27 cellular contexts compared by ENCODE assay signal in the genomic region with DNA sequence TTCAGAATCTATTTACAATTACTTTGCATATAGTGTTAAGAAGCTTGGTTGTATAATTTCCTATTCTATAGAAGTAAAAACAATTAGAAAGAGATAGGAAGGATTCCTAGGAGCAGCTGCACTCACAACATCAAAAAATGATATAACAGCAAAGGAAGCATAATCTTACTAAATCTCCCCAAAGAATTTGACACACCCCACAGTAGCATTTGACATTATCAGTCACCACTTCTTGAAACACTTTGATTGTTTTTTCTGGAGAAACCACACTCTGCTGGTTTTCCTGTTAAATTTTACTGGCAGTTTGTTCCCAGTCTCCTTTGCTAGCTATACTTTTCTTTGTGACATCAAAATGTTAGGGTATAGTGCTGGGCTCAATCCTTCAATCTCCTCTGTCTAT.
DNase-seq lines count a peak whose midpoint lies in the region; ATAC-seq and TF ChIP-seq lines count a peak whose summit lies in the region.
"Had no signal": no experiment of that assay in that cellular context is flagged by ENCODE, and none has a peak within 500 bp of the region (broad histone marks: within the 10 kb centered on the region; RNA-seq: fewer than 3 reads in every experiment).

No MANE protein-coding gene starts in this region.

- BruUV-seq in Panc1 (replicated peaks; lab: Mats Ljungman, UMichigan), result TSS peak; percentile 23

- H3K27me3 ChIP-seq in Panc1 (ENCODE audit: control insufficient read depth, insufficient read depth, low read length), result no peaks in the 10 kb centered on the region
- H3K27me3 ChIP-seq: BE2C had no signal

- no peaks in the 10 kb centered on the region for H3K4me1 ChIP-seq in Panc1 (ENCODE audit: control insufficient read depth, insufficient read depth, low read length)

- intact Hi-C loops in Panc1 (cut with micrococcal nuclease; ENCODE audit: unreplicated experiment) (no loop called here), left ventricle myocardium superior (cut with micrococcal nuclease) (no loop called here)

- H3K4me3 Mint-ChIP-seq in activated CD4-positive, alpha-beta T cell treated with anti-CD3 and anti-CD28 coated beads, Interleukin-2, amount 10 ng/mL, durations not matched to agents 7 days and 5 days, result no peak overlapping the region
- H3K4me3 Mint-ChIP-seq in glutamatergic neuron (ENCODE audit: unreplicated experiment), result no peak overlapping the region
- H3K4me3 Mint-ChIP-seq: CD14-positive monocyte; CD8-positive, alpha-beta memory T cell; GM23338; H9; HFFc6; IgD-negative memory B cell had no signal

- in situ Hi-C loops in Panc1 (cut with HindIII; ENCODE audit: low pct_unique_long_range_greater_than_20kb, low sequenced_read_pairs), result no loop called here

- H3K9me3 ChIP-seq in Panc1 (ENCODE audit: control insufficient read depth, insufficient read depth, low read depth, low read length), result no peaks in the 10 kb centered on the region
- H3K9me3 ChIP-seq: BE2C, SK-N-SH had no signal

- H3K27me3 Mint-ChIP-seq in activated CD4-positive, alpha-beta T cell treated with anti-CD3 and anti-CD28 coated beads, Interleukin-2, amount 10 ng/mL, durations not matched to agents 7 days and 5 days, result no peaks in the 10 kb centered on the region
- no peaks in the 10 kb centered on the region for H3K27me3 Mint-ChIP-seq in glutamatergic neuron (ENCODE audit: unreplicated experiment)
- H3K27me3 Mint-ChIP-seq: CD8-positive, alpha-beta memory T cell; IgD-negative memory B cell had no signal

- H3K27ac ChIP-seq in Panc1 (ENCODE audit: low read length), result no peak overlapping the region
- H3K27ac ChIP-seq: 22Rv1, KMS-11 had no signal

- no peaks in the 10 kb centered on the region; the same call in 1 of the 2 replicates for H3K36me3 ChIP-seq in Panc1 (ENCODE audit: control insufficient read depth, insufficient read depth, low read length)

- peaks cover 28% of the 10 kb centered on the region for H3K4me1 Mint-ChIP-seq in activated CD4-positive, alpha-beta T cell treated with anti-CD3 and anti-CD28 coated beads, Interleukin-2, amount 10 ng/mL, durations not matched to agents 7 days and 5 days
- peaks cover 3% of the 10 kb centered on the region for H3K4me1 Mint-ChIP-seq in glutamatergic neuron (ENCODE audit: low read depth, unreplicated experiment)
- H3K4me1 Mint-ChIP-seq: CD14-positive monocyte had no signal

- DNase-seq in activated CD4-positive, alpha-beta T cell treated with anti-CD3 and anti-CD28 coated beads, Interleukin-2, amount 10 ng/mL, durations not matched to agents 7 days and 5 days, result no peak
- no peak for DNase-seq in activated CD4-positive, alpha-beta T cell treated with anti-CD3 and anti-CD28 coated beads for 48 hours
- no peak for DNase-seq in Panc1 (ENCODE audit: low read depth, low spot score)
- DNase-seq in myocyte (ENCODE audit: low read depth), result peak; percentile 23
- DNase-seq in left ventricle myocardium superior, result no peak
- DNase-seq in amygdala (lab: John Stamatoyannopoulos, UW), result no peak
- DNase-seq in NCI-H1105 (lab: John Stamatoyannopoulos, UW), result no peak
- no peak for DNase-seq in glutamatergic neuron
- DNase-seq: ACHN; BE2C; CD8-positive, alpha-beta memory T cell; DND-41; H9; HFFc6; NCI-H1092 treated with DMSO at 0.1 percent for 48 hours; NCI-H1436 treated with DMSO at 0.1 percent for 48 hours; NCI-H187 treated with DMSO at 0.1 percent for 48 hours; NCI-H2171 treated with DMSO at 0.1 percent for 48 hours; NCI-H446; NCI-H524 treated with DMSO at 0.1 percent for 48 hours; NCI-H774; SK-N-SH had no signal

- H3K9me3 Mint-ChIP-seq in activated CD4-positive, alpha-beta T cell treated with anti-CD3 and anti-CD28 coated beads, Interleukin-2, amount 10 ng/mL, durations not matched to agents 7 days and 5 days, result no peaks in the 10 kb centered on the region
- H3K9me3 Mint-ChIP-seq in glutamatergic neuron (ENCODE audit: unreplicated experiment), result no peaks in the 10 kb centered on the region
- H3K9me3 Mint-ChIP-seq: CD8-positive, alpha-beta memory T cell; GM23338; H9; HFFc6 had no signal

- H3K4me3 ChIP-seq in Panc1 (ENCODE audit: low read depth in 2 of 2, low read length in 2 of 2), result no peak overlapping the region
- H3K4me3 ChIP-seq: GM23338 had no signal

- POLR2A ChIA-PET in activated CD4-positive, alpha-beta T cell treated with anti-CD3 and anti-CD28 coated beads, Interleukin-2, amount 10 ng/mL, durations not matched to agents 7 days and 5 days (lab: Charles Lee), result no interaction called here
- POLR2A ChIA-PET in Panc1 (lab: Charles Lee), result interaction anchor here (0.6 kb wide), 1 partner anchor 10 kb away, joined by 6 read pairs; no protein-coding TSS in a partner anchor

- CTCF ChIA-PET in activated CD4-positive, alpha-beta T cell treated with anti-CD3 and anti-CD28 coated beads, Interleukin-2, amount 10 ng/mL, durations not matched to agents 7 days and 5 days (lab: Charles Lee), result no interaction called here
- CTCF ChIA-PET in Panc1 (lab: Charles Lee), result no interaction called here

- H3K27ac Mint-ChIP-seq in activated CD4-positive, alpha-beta T cell treated with anti-CD3 and anti-CD28 coated beads, Interleukin-2, amount 10 ng/mL, durations not matched to agents 7 days and 5 days, result peak overlapping the region; percentile 1
- H3K27ac Mint-ChIP-seq in glutamatergic neuron (ENCODE audit: unreplicated experiment), result no peak overlapping the region
- H3K27ac Mint-ChIP-seq: CD8-positive, alpha-beta memory T cell; GM23338; HFFc6; IgD-negative memory B cell had no signal

- peaks cover 29% of the 10 kb centered on the region for H3K36me3 Mint-ChIP-seq in activated CD4-positive, alpha-beta T cell treated with anti-CD3 and anti-CD28 coated beads, Interleukin-2, amount 10 ng/mL, durations not matched to agents 7 days and 5 days (ENCODE audit: low read depth)
- no peaks in the 10 kb centered on the region for H3K36me3 Mint-ChIP-seq in glutamatergic neuron (ENCODE audit: unreplicated experiment)

- ATAC-seq in Panc1, result no peak
- no peak for ATAC-seq in left ventricle myocardium superior
- ATAC-seq: GM23338 had no signal

- TF ChIP-seq CTCF in Panc1 (IDR thresholded peaks at IDR 0.05) (no peak), glutamatergic neuron (IDR thresholded peaks at IDR 0.05; ENCODE audit: partially characterized antibody, unreplicated experiment) (no peak)
